In genomic region chr1:17631410-17631809, GRCh38 we compare ENCODE assay signal across 22 cellular contexts.
DNase-seq lines count a peak whose midpoint lies in the region; ATAC-seq, FAIRE-seq and TF ChIP-seq lines count a peak whose summit lies in the region.
"Had no signal": no experiment of that assay in that cellular context is flagged by ENCODE, and none has a peak within 500 bp of the region (broad histone marks: within the 10 kb centered on the region; RNA-seq: fewer than 3 reads in every experiment).

No MANE protein-coding gene starts in this region.

- TF ChIP-seq CTCF in left ventricle myocardium inferior (IDR thresholded peaks at IDR 0.05; ENCODE audit: borderline replicate concordance) (no peak), heart right ventricle (IDR thresholded peaks at IDR 0.05) (no peak), H1 (IDR thresholded peaks at IDR 0.05; ENCODE audit: control extremely low read depth in 1 of 3, insufficient read depth in 1 of 3, low read depth in 1 of 3, low read length in 3 of 3) (no peak), psoas muscle (IDR thresholded peaks at IDR 0.05) (no peak), testis (IDR thresholded peaks at IDR 0.05) (no peak), sigmoid colon (IDR thresholded peaks at IDR 0.05) (no peak)

- CTCF ChIA-PET in H1 (lab: Charles Lee; ENCODE audit: partially characterized antibody): interaction anchor here (0.9 to 3.4 kb wide), 3 partner anchors 13 to 129 kb away, joined by 3 to 16 read pairs (median 4); no protein-coding TSS in a partner anchor

- H4K8ac ChIP-seq in H1 (ENCODE audit: extremely low read depth, insufficient read depth, low read length): no peak overlapping the region
- no peak overlapping the region for H4K8ac ChIP-seq in trophoblast cell (ENCODE audit: low read depth, low read length)

- H2BK20ac ChIP-seq in H1 (ENCODE audit: low read length): no peak overlapping the region

- TF ChIP-seq EP300 in H1 (IDR thresholded peaks at IDR 0.05; ENCODE audit: borderline replicate concordance in 1 of 2, low read depth in 2 of 2, low read length in 2 of 2): no peak
- no peak for TF ChIP-seq EP300 in sigmoid colon (IDR thresholded peaks at IDR 0.05)

- no peak overlapping the region for H3K4me2 ChIP-seq in H1 (ENCODE audit: insufficient read depth in 1 of 2, low read depth in 2 of 2, low read length in 2 of 2)
- H3K4me2 ChIP-seq in trophoblast cell (ENCODE audit: low read length): no peak overlapping the region

- H2BK5ac ChIP-seq in H1 (ENCODE audit: low read depth, low read length) (peak overlapping the region; percentile 52; the same call in 1 of the 2 replicates), trophoblast cell (ENCODE audit: low read depth, low read length, poor library complexity) (no peak overlapping the region)

- H2BK15ac ChIP-seq in H1 (ENCODE audit: low read length): no peak overlapping the region

- peaks cover 0 to 5% of the 10 kb centered on the region in 2 experiments for H4K20me1 ChIP-seq in H1 (replicated peaks in 1 of 2; ENCODE audit: control insufficient read depth in 1 of 2, insufficient read depth in 2 of 2, low read length in 2 of 2)

- peaks cover 23% of the 10 kb centered on the region for H3K4me1 ChIP-seq in left ventricle myocardium inferior
- peaks cover 0 to 78% (median 16%) of the 10 kb centered on the region in 9 donors for H3K4me1 ChIP-seq in heart right ventricle
- H3K4me1 ChIP-seq in H1 (replicated peaks in 1 of 4; ENCODE audit: control insufficient read depth in 3 of 4, insufficient read depth in 4 of 4, low read length in 3 of 4): peaks cover 0 to 3% (median 0%) of the 10 kb centered on the region in 4 experiments; a peak in 1 of 7 replicates
- peaks cover 25% of the 10 kb centered on the region for H3K4me1 ChIP-seq in psoas muscle
- no peaks in the 10 kb centered on the region for H3K4me1 ChIP-seq in aorta (ENCODE audit: control insufficient read depth in 1 of 2, insufficient read depth in 2 of 2, low read length in 2 of 2)
- H3K4me1 ChIP-seq in trophoblast cell (ENCODE audit: control insufficient read depth in 1 of 2, insufficient read depth in 2 of 2, low read length in 2 of 2): peaks cover 0 to under 1% of the 10 kb centered on the region in 2 experiments
- no peaks in the 10 kb centered on the region for H3K4me1 ChIP-seq in testis
- peaks cover 0 to 6% (median 0%) of the 10 kb centered on the region in 4 donors for H3K4me1 ChIP-seq in sigmoid colon

- H3K14ac ChIP-seq in H1 (ENCODE audit: insufficient read length) (no peak overlapping the region), trophoblast cell (ENCODE audit: low read length) (no peak overlapping the region)

- H2BK120ac ChIP-seq in H1 (replicated peaks; ENCODE audit: low read depth, low read length): no peak overlapping the region
- no peak overlapping the region for H2BK120ac ChIP-seq in trophoblast cell (ENCODE audit: insufficient read depth, low read length, poor library complexity)

- H3K18ac ChIP-seq in H1 (ENCODE audit: extremely low read depth, low read length): no peak overlapping the region; the same call in 1 of the 2 replicates
- no peak overlapping the region for H3K18ac ChIP-seq in trophoblast cell (ENCODE audit: low read length)

- intact Hi-C loops in left ventricle myocardium inferior (cut with micrococcal nuclease) (no loop called here), heart right ventricle (cut with DNase I) (loop anchor here in 1 of 10 donors (10.0 kb wide), 1 partner anchor 197 kb away; the partner anchor contains the start of gene RCC2), psoas muscle (cut with DNase I) (no loop called here), aorta (cut with DNase I) (no loop called here), testis (cut with DNase I; ENCODE audit: low total_unique reads) (no loop called here), sigmoid colon (cut with DNase I) (no loop called here)

- no peaks in the 10 kb centered on the region for H3K27me3 ChIP-seq in left ventricle myocardium inferior (ENCODE audit: low read depth)
- H3K27me3 ChIP-seq in heart right ventricle: no peaks in the 10 kb centered on the region
- H3K27me3 ChIP-seq in H1 (replicated peaks in 1 of 4; ENCODE audit: control insufficient read depth in 3 of 4, extremely low read depth in 1 of 4, insufficient read depth in 3 of 4, low read length in 3 of 4): no peaks in the 10 kb centered on the region
- no peaks in the 10 kb centered on the region for H3K27me3 ChIP-seq in psoas muscle (ENCODE audit: insufficient read depth in 3 of 3, low read length in 2 of 3)
- H3K27me3 ChIP-seq in aorta (ENCODE audit: control insufficient read depth in 1 of 2, insufficient read depth in 2 of 2, low read length in 1 of 2): no peaks in the 10 kb centered on the region
- no peaks in the 10 kb centered on the region for H3K27me3 ChIP-seq in trophoblast cell (ENCODE audit: insufficient read depth, low read length)
- no peaks in the 10 kb centered on the region for H3K27me3 ChIP-seq in testis
- H3K27me3 ChIP-seq in sigmoid colon: no peaks in the 10 kb centered on the region

- 0 out of 2 replicates have a peak, but pooled peaks cover 2% of the 10 kb centered on the region for H3K79me1 ChIP-seq in H1 (ENCODE audit: low read depth, low read length)
- no peaks in the 10 kb centered on the region for H3K79me1 ChIP-seq in trophoblast cell (ENCODE audit: low read length)

- no peak overlapping the region for H4K91ac ChIP-seq in H1 (replicated peaks; ENCODE audit: insufficient read length, low read length)
- H4K91ac ChIP-seq in trophoblast cell (ENCODE audit: low read depth, low read length): no peak overlapping the region

- no peak overlapping the region for H3K9ac ChIP-seq in H1 (replicated peaks in 1 of 4; ENCODE audit: extremely low read depth in 1 of 4, low read depth in 3 of 4, low read length in 3 of 4)
- H3K9ac ChIP-seq in trophoblast cell (ENCODE audit: low read length): no peak overlapping the region

- H2BK12ac ChIP-seq in H1 (ENCODE audit: low read depth, low read length): no peak overlapping the region
- no peak overlapping the region for H2BK12ac ChIP-seq in trophoblast cell (ENCODE audit: low read length)

- H3K56ac ChIP-seq in H1 (replicated peaks; ENCODE audit: insufficient read length, low read depth, low read length): no peak overlapping the region

- H3K23me2 ChIP-seq in H1 (ENCODE audit: low read depth, low read length): no peaks in the 10 kb centered on the region

- no peak overlapping the region for H4K12ac ChIP-seq in trophoblast cell (ENCODE audit: low read depth, low read length)

- H2AFZ ChIP-seq in H1 (ENCODE audit: low read length) (no peak overlapping the region), trophoblast cell (ENCODE audit: insufficient read depth, low read length, poor library complexity) (no peak overlapping the region)

- no peak for ATAC-seq in heart right ventricle
- ATAC-seq in psoas muscle: peak in 2 of 4 donors; percentile 16 to 23
- no peak for ATAC-seq in aorta (ENCODE audit: low FRiP score)
- ATAC-seq: PC-3 had no signal

- DNase-seq in left ventricle myocardium inferior (no peak), heart right ventricle (no peak), H1 (ENCODE audit: low read depth in 1 of 2, low spot score in 2 of 2) (no peak), psoas muscle (peak in 1 of 2 donors; percentile 62), aorta (peak in 1 of 2 donors; percentile 76), trophoblast cell (no peak), testis (no peak), sigmoid colon (no peak)
- DNase-seq: AML-193; CD4-positive, CD25-positive, alpha-beta regulatory T cell; COR-L47; DMS 273 treated with DMSO at 0.1 percent for 48 hours; DND-41; H9; Karpas-422; NCI-H1417 treated with DMSO at 0.1 percent for 48 hours; NCI-H187 treated with DMSO at 0.1 percent for 48 hours; NCI-H345; NCI-H524 treated with DMSO at 0.1 percent for 48 hours; PC-3; RPMI8226 had no signal

- no peak overlapping the region for H4K5ac ChIP-seq in H1 (ENCODE audit: insufficient read length, low read depth, low read length)

- no peak overlapping the region for H3K23ac ChIP-seq in H1 (ENCODE audit: insufficient read length)
- H3K23ac ChIP-seq in trophoblast cell (ENCODE audit: low read length): no peak overlapping the region

- H3K4ac ChIP-seq in H1 (replicated peaks; ENCODE audit: insufficient read length, low read depth, low read length): no peak overlapping the region
- H3K4ac ChIP-seq in trophoblast cell (ENCODE audit: low read depth, low read length): no peak overlapping the region

- no peak for TF ChIP-seq RAD21 in H1 (IDR thresholded peaks at IDR 0.05 in 1 of 2, conservative IDR thresholded peaks at IDR 0.05 in 1 of 2; ENCODE audit: low read depth in 2 of 2, low read length in 2 of 2)

- TF ChIP-seq POLR2A in H1 (IDR thresholded peaks at IDR 0.05; ENCODE audit: control extremely low read depth in 1 of 2, low read depth in 2 of 2, low read length in 2 of 2) (no peak), testis (IDR thresholded peaks at IDR 0.05) (no peak), sigmoid colon (IDR thresholded peaks at IDR 0.05) (no peak)

- no peaks in the 10 kb centered on the region for H3K79me2 ChIP-seq in H1 (ENCODE audit: control insufficient read depth in 1 of 2, insufficient read depth in 2 of 2, low read length in 2 of 2)
- H3K79me2 ChIP-seq in trophoblast cell (ENCODE audit: control insufficient read depth, insufficient read depth, low read length, poor library complexity): no peaks in the 10 kb centered on the region

- H3K9me3 ChIP-seq in left ventricle myocardium inferior (replicated peaks): no peaks in the 10 kb centered on the region
- H3K9me3 ChIP-seq in heart right ventricle: no peaks in the 10 kb centered on the region
- H3K9me3 ChIP-seq in H1 (ENCODE audit: insufficient read depth in 2 of 2, low read depth in 1 of 2, low read length in 1 of 2): no peaks in the 10 kb centered on the region
- no peaks in the 10 kb centered on the region for H3K9me3 ChIP-seq in psoas muscle
- H3K9me3 ChIP-seq in aorta (ENCODE audit: control insufficient read depth, low read length): no peaks in the 10 kb centered on the region
- H3K9me3 ChIP-seq in trophoblast cell (ENCODE audit: insufficient read depth, low read depth, low read length): peaks cover 2% of the 10 kb centered on the region
- H3K9me3 ChIP-seq in testis: no peaks in the 10 kb centered on the region
- no peaks in the 10 kb centered on the region for H3K9me3 ChIP-seq in sigmoid colon

- no peak for FAIRE-seq in H1 (lab: Jason Lieb, UNC)

- H3K27ac ChIP-seq in left ventricle myocardium inferior (replicated peaks) (peak overlapping the region; percentile 73), heart right ventricle (peak overlapping the region in 5 of 10 donors; percentile 0 to 90 (median 34)), H1 (ENCODE audit: low read depth, low read length) (no peak overlapping the region), psoas muscle (peak overlapping the region; percentile 77), aorta (ENCODE audit: low read depth in 1 of 2, low read length in 2 of 2) (peak overlapping the region; percentile 10 to 49), trophoblast cell (ENCODE audit: low read depth, low read length) (no peak overlapping the region), testis (no peak overlapping the region), sigmoid colon (peak overlapping the region in 2 of 4 donors; percentile 59 to 74)
- H3K27ac ChIP-seq: 22Rv1 had no signal

- POLR2A ChIA-PET in H1 (lab: Charles Lee; ENCODE audit: partially characterized antibody): interaction anchor here (1.0 kb wide), 1 partner anchor 35 kb away, joined by 3 read pairs; no protein-coding TSS in a partner anchor

- H3K36me3 ChIP-seq in left ventricle myocardium inferior (peaks cover 80% of the 10 kb centered on the region), heart right ventricle (peaks cover 0 to 97% (median 53%) of the 10 kb centered on the region in 9 donors), H1 (ENCODE audit: control insufficient read depth in 2 of 4, insufficient read depth in 4 of 4, low read length in 3 of 4) (peaks cover 9 to 37% (median 27%) of the 10 kb centered on the region in 4 experiments; a peak in 7 of 8 replicates), psoas muscle (ENCODE audit: insufficient read depth in 1 of 2, low read depth in 1 of 2) (peaks cover 0 to 82% of the 10 kb centered on the region in 2 donors), aorta (ENCODE audit: control insufficient read depth in 1 of 2, insufficient read depth in 2 of 2, low read length in 1 of 2) (peaks cover 0 to 14% of the 10 kb centered on the region in 2 donors), trophoblast cell (ENCODE audit: control insufficient read depth in 1 of 2, insufficient read depth in 2 of 2, low read length in 2 of 2) (peaks cover 51 to 57% of the 10 kb centered on the region in 2 experiments), testis (ENCODE audit: low read depth, missing control alignments) (no peaks in the 10 kb centered on the region), sigmoid colon (peaks cover 20 to 97% (median 74%) of the 10 kb centered on the region in 4 donors)

- H3K4me3 ChIP-seq in left ventricle myocardium inferior: no peak overlapping the region
- no peak overlapping the region for H3K4me3 ChIP-seq in heart right ventricle
- H3K4me3 ChIP-seq in H1 (ENCODE audit: extremely low read depth in 1 of 4, insufficient read depth in 2 of 4, low read depth in 3 of 4, low read length in 4 of 4): no peak overlapping the region
- H3K4me3 ChIP-seq in psoas muscle: no peak overlapping the region
- no peak overlapping the region for H3K4me3 ChIP-seq in aorta (ENCODE audit: low read length in 2 of 2)
- no peak overlapping the region for H3K4me3 ChIP-seq in trophoblast cell (ENCODE audit: low read depth, low read length)
- no peak overlapping the region for H3K4me3 ChIP-seq in testis
- no peak overlapping the region for H3K4me3 ChIP-seq in sigmoid colon

- no peak overlapping the region for H2AK5ac ChIP-seq in H1 (ENCODE audit: low read depth, low read length)
- H2AK5ac ChIP-seq in trophoblast cell (ENCODE audit: low read length): no peak overlapping the region

- WGBS in heart right ventricle, 2 donors: 87 to 92% methylated on average over 8 of the region's 8 CpGs
- 91% methylated on average over 8 of the region's 8 CpGs; no CpG with 5 or more reads in 1 of the 2 experiments for WGBS in H1 (ENCODE audit: extremely low coverage in 1 of 2, insufficient coverage in 1 of 2, insufficient read length in 1 of 2, insufficient replicate concordance in 2 of 2, low coverage in 1 of 2, low lambda C conversion rate in 2 of 2, missing lambda C conversion rate in 1 of 2), 2 experiments
- 81 to 91% (median 84%) methylated on average over 8 of the region's 8 CpGs for WGBS in psoas muscle, 3 donors
- WGBS in aorta, 2 donors: 76 to 78% methylated on average over 8 of the region's 8 CpGs
- no CpG with 5 or more reads among the region's 8 CpGs for WGBS in trophoblast cell (ENCODE audit: extremely low coverage, insufficient coverage, insufficient read length)
- 95 to 98% methylated on average over 6 to 8 of the region's 8 CpGs for WGBS in testis, 2 donors
- 91 to 92% methylated on average over 8 of the region's 8 CpGs for WGBS in sigmoid colon, 2 donors

Comparison
In these comparisons a context has a peak if more than half of its experiments do, and no peak if none do; other contexts are left out.
1. H3K27ac ChIP-seq: peak in left ventricle myocardium inferior (single experiment), psoas muscle (single experiment) and aorta (2 of 2); none in H1 (single experiment), trophoblast cell (single experiment) and testis (0 of 2).